ENCODE assay signal across 8 cellular contexts in genomic region chr1:27097484-27097917, GRCh38. TPM values are rescaled to one million over a fixed set of nuclear protein-coding genes. Genes with fewer than 3 reads are reported as not detected.
A peak's percentile ranks its signal among the peaks of the same experiment; 100 is the strongest.
DNase-seq lines count a peak whose midpoint lies in the region; ATAC-seq and TF ChIP-seq lines count a peak whose summit lies in the region.

No MANE protein-coding gene starts in this region.

- DNase-seq in CD4-positive, CD25-positive, alpha-beta regulatory T cell = peak; percentile 56 to 74 (median 67)
- DNase-seq in HCT116 (ENCODE audit: low read depth, low spot score) = peak; percentile 45
- DNase-seq in NCI-H774 (lab: John Stamatoyannopoulos, UW) = peak; percentile 12
- DNase-seq in activated CD4-positive, alpha-beta memory T cell treated with anti-CD3 and anti-CD28 coated beads, Interleukin-2, amount 10 ng/mL, durations not matched to agents 7 days and 5 days = peak; percentile 80
- DNase-seq in effector memory CD8-positive, alpha-beta T cell = peak; percentile 73 to 74 (median 73)
- peak; percentile 53 to 87 for DNase-seq in mesothelial cell of epicardium (ENCODE audit: low spot score in 2 of 2, unreplicated experiment in 2 of 2)
- DNase-seq in stimulated activated CD8-positive, alpha-beta memory T cell treated with anti-CD3 and anti-CD28 coated beads, Interleukin-4, amount 100 ng/mL, for 4 hours (ENCODE audit: low read depth in 2 of 2, low spot score in 1 of 2) = peak; percentile 32 to 50

- H3K79me2 ChIP-seq in HCT116 (ENCODE audit: insufficient read depth, low read length) = no peaks in the 10 kb centered on the region

- H3K9me3 ChIP-seq in CD4-positive, CD25-positive, alpha-beta regulatory T cell (ENCODE audit: control insufficient read depth in 2 of 2, low read length in 2 of 2) = no peaks in the 10 kb centered on the region
- no peaks in the 10 kb centered on the region for H3K9me3 ChIP-seq in HCT116 (ENCODE audit: control insufficient read depth in 1 of 2, insufficient read depth in 1 of 2, low read depth in 1 of 2, low read length in 2 of 2)

- no peaks in the 10 kb centered on the region for H4K20me1 ChIP-seq in HCT116 (ENCODE audit: insufficient read depth)

- H3K4me1 ChIP-seq in CD4-positive, CD25-positive, alpha-beta regulatory T cell (ENCODE audit: control insufficient read depth, insufficient read depth, low read length, poor library complexity, severe bottlenecking) = no peaks in the 10 kb centered on the region
- H3K4me1 ChIP-seq in HCT116 (ENCODE audit: control insufficient read depth in 1 of 2, insufficient read depth in 2 of 2, low read length in 2 of 2) = peaks cover 9 to 29% of the 10 kb centered on the region in 2 experiments

- no TSS peak for BruUV-seq in HCT116 (replicated peaks; lab: Mats Ljungman, UMichigan)

- peaks cover 0 to 3% (median 1%) of the 10 kb centered on the region in 4 donors for H3K4me1 Mint-ChIP-seq in CD4-positive, CD25-positive, alpha-beta regulatory T cell
- H3K4me1 Mint-ChIP-seq in activated CD4-positive, alpha-beta memory T cell treated with anti-CD3 and anti-CD28 coated beads, Interleukin-2, amount 10 ng/mL, durations not matched to agents 7 days and 5 days = peaks cover 12% of the 10 kb centered on the region
- H3K4me1 Mint-ChIP-seq in effector memory CD8-positive, alpha-beta T cell (ENCODE audit: low read depth in 2 of 2) = peaks cover under 1 to 5% of the 10 kb centered on the region in 2 donors
- H3K4me1 Mint-ChIP-seq in mesothelial cell of epicardium = peaks cover 18% of the 10 kb centered on the region

- TF ChIP-seq CTCF in HCT116 (IDR thresholded peaks at IDR 0.05 in 2 of 3, conservative IDR thresholded peaks at IDR 0.05 in 1 of 3; ENCODE audit: borderline replicate concordance in 1 of 3, insufficient read depth in 1 of 3, low read depth in 2 of 3, low read length in 2 of 3) = peak; percentile 95 to 97 (median 96)
- peak; percentile 98 for TF ChIP-seq CTCF in mesothelial cell of epicardium (IDR thresholded peaks at IDR 0.05; ENCODE audit: unreplicated experiment)

- peak; percentile 96 for TF ChIP-seq RAD21 in HCT116 (IDR thresholded peaks at IDR 0.05; ENCODE audit: low read depth)

- H3K9ac ChIP-seq in HCT116 (ENCODE audit: low read length) = no peak overlapping the region

- no peak for TF ChIP-seq POLR2A in HCT116 (IDR thresholded peaks at IDR 0.05; ENCODE audit: borderline replicate concordance, extremely low read depth, insufficient read depth, insufficient read length)

- H3K4me3 Mint-ChIP-seq in CD4-positive, CD25-positive, alpha-beta regulatory T cell = no peak overlapping the region
- no peak overlapping the region for H3K4me3 Mint-ChIP-seq in activated CD4-positive, alpha-beta memory T cell treated with anti-CD3 and anti-CD28 coated beads, Interleukin-2, amount 10 ng/mL, durations not matched to agents 7 days and 5 days
- H3K4me3 Mint-ChIP-seq in effector memory CD8-positive, alpha-beta T cell = no peak overlapping the region
- H3K4me3 Mint-ChIP-seq in mesothelial cell of epicardium = no peak overlapping the region

- POLR2A ChIA-PET in HCT116 (lab: Charles Lee) = interaction anchor here (1.0 to 1.4 kb wide), 2 partner anchors 51 to 53 kb away, joined by 5 read pairs; no protein-coding TSS in a partner anchor
- POLR2A ChIA-PET in activated CD4-positive, alpha-beta memory T cell treated with anti-CD3 and anti-CD28 coated beads, Interleukin-2, amount 10 ng/mL, durations not matched to agents 7 days and 5 days (lab: Charles Lee) = interaction anchor here (0.8 to 2.7 kb wide), 2 partner anchors 52 to 54 kb away, joined by 3 to 17 read pairs; no protein-coding TSS in a partner anchor

- intact Hi-C loops in HCT116 (cut with micrococcal nuclease) = loop anchor here (1.0 kb wide), 3 partner anchors 53 to 130 kb away; no protein-coding TSS in a partner anchor

- H3K9me3 Mint-ChIP-seq in CD4-positive, CD25-positive, alpha-beta regulatory T cell = no peaks in the 10 kb centered on the region
- H3K9me3 Mint-ChIP-seq in activated CD4-positive, alpha-beta memory T cell treated with anti-CD3 and anti-CD28 coated beads, Interleukin-2, amount 10 ng/mL, durations not matched to agents 7 days and 5 days = no peaks in the 10 kb centered on the region
- H3K9me3 Mint-ChIP-seq in effector memory CD8-positive, alpha-beta T cell = no peaks in the 10 kb centered on the region
- no peaks in the 10 kb centered on the region for H3K9me3 Mint-ChIP-seq in mesothelial cell of epicardium

- no peaks in the 10 kb centered on the region for H3K36me3 ChIP-seq in CD4-positive, CD25-positive, alpha-beta regulatory T cell (ENCODE audit: control insufficient read depth, insufficient read depth, low read length)
- no peaks in the 10 kb centered on the region for H3K36me3 ChIP-seq in HCT116 (ENCODE audit: control insufficient read depth in 1 of 2, insufficient read depth in 2 of 2, low read length in 2 of 2)

- H2AFZ ChIP-seq in HCT116 (ENCODE audit: low read depth, low read length, poor library complexity, severe bottlenecking) = no peak overlapping the region

- CTCF ChIA-PET in HCT116 (lab: Charles Lee) = interaction anchor here (0.6 to 11.1 kb wide), 14 partner anchors 9 to 308 kb away, joined by 3 to 219 read pairs (median 4); no protein-coding TSS in a partner anchor
- CTCF ChIA-PET in activated CD4-positive, alpha-beta memory T cell treated with anti-CD3 and anti-CD28 coated beads, Interleukin-2, amount 10 ng/mL, durations not matched to agents 7 days and 5 days (lab: Charles Lee) = interaction anchor here (0.6 to 17.0 kb wide), 17 partner anchors 9 to 199 kb away, joined by 3 to 284 read pairs (median 5); no protein-coding TSS in a partner anchor

- no peaks in the 10 kb centered on the region for H3K27me3 ChIP-seq in CD4-positive, CD25-positive, alpha-beta regulatory T cell (ENCODE audit: control insufficient read depth, insufficient read depth, low read length)
- no peaks in the 10 kb centered on the region for H3K27me3 ChIP-seq in HCT116 (ENCODE audit: insufficient read depth, low read length)

- peak overlapping the region in 1 of 3 donors; percentile 55 for H3K27ac Mint-ChIP-seq in CD4-positive, CD25-positive, alpha-beta regulatory T cell
- H3K27ac Mint-ChIP-seq in activated CD4-positive, alpha-beta memory T cell treated with anti-CD3 and anti-CD28 coated beads, Interleukin-2, amount 10 ng/mL, durations not matched to agents 7 days and 5 days = no peak overlapping the region
- no peak overlapping the region for H3K27ac Mint-ChIP-seq in effector memory CD8-positive, alpha-beta T cell
- H3K27ac Mint-ChIP-seq in mesothelial cell of epicardium = no peak overlapping the region

- H3K36me3 Mint-ChIP-seq in CD4-positive, CD25-positive, alpha-beta regulatory T cell = no peaks in the 10 kb centered on the region
- H3K36me3 Mint-ChIP-seq in activated CD4-positive, alpha-beta memory T cell treated with anti-CD3 and anti-CD28 coated beads, Interleukin-2, amount 10 ng/mL, durations not matched to agents 7 days and 5 days (ENCODE audit: low read depth) = no peaks in the 10 kb centered on the region
- peaks cover 3% of the 10 kb centered on the region for H3K36me3 Mint-ChIP-seq in effector memory CD8-positive, alpha-beta T cell (ENCODE audit: insufficient read depth)
- no peaks in the 10 kb centered on the region for H3K36me3 Mint-ChIP-seq in mesothelial cell of epicardium

- no peak overlapping the region for H3K27ac ChIP-seq in CD4-positive, CD25-positive, alpha-beta regulatory T cell (ENCODE audit: insufficient read depth, low read length, poor library complexity, severe bottlenecking)
- no peak overlapping the region for H3K27ac ChIP-seq in HCT116 (ENCODE audit: low read depth, low read length)

- peak; percentile 73 to 82 for ATAC-seq in CD4-positive, CD25-positive, alpha-beta regulatory T cell (ENCODE audit: low read depth in 2 of 2)
- ATAC-seq in HCT116 (peak; percentile 87), GM18517 (IDR thresholded peaks at IDR 0.05; ENCODE audit: unreplicated experiment) (no peak)
- peak; percentile 91 for ATAC-seq in effector memory CD8-positive, alpha-beta T cell (replicated peaks)

- no peaks in the 10 kb centered on the region for H3K27me3 Mint-ChIP-seq in CD4-positive, CD25-positive, alpha-beta regulatory T cell
- no peaks in the 10 kb centered on the region for H3K27me3 Mint-ChIP-seq in activated CD4-positive, alpha-beta memory T cell treated with anti-CD3 and anti-CD28 coated beads, Interleukin-2, amount 10 ng/mL, durations not matched to agents 7 days and 5 days
- no peaks in the 10 kb centered on the region for H3K27me3 Mint-ChIP-seq in effector memory CD8-positive, alpha-beta T cell
- H3K27me3 Mint-ChIP-seq in mesothelial cell of epicardium (ENCODE audit: low read depth) = no peaks in the 10 kb centered on the region

- H3K4me3 ChIP-seq in CD4-positive, CD25-positive, alpha-beta regulatory T cell (ENCODE audit: low read depth, low read length) = no peak overlapping the region
- H3K4me3 ChIP-seq in HCT116 (replicated peaks in 1 of 2; ENCODE audit: low read depth in 1 of 2, low read length in 2 of 2) = no peak overlapping the region

- H3K4me2 ChIP-seq in HCT116 (ENCODE audit: low read length) = peak overlapping the region; percentile 2; the same call in 1 of the 2 replicates

- no peaks in the 10 kb centered on the region for H3K9me2 ChIP-seq in HCT116 (ENCODE audit: insufficient read depth)

- RAD21 ChIA-PET in HCT116 (lab: Charles Lee; ENCODE audit: low non-redundant PET in 1 of 2, low total read pairs in 2 of 2, uncharacterized antibody in 2 of 2, unreplicated experiment in 2 of 2) = interaction anchor here (0.5 to 3.2 kb wide), 13 partner anchors 22 to 209 kb away, joined by 3 to 18 read pairs (median 4); no protein-coding TSS in a partner anchor

RNA-seq across cellular contexts. Expression of gene SLC9A1, which starts 57.4 kb away (rescaled TPM):
- total RNA-seq in CD4-positive, CD25-positive, alpha-beta regulatory T cell = 32.3 TPM
- 1 to 10 TPM; 5.4 to 8.7 (median 7.0) TPM for polyA plus RNA-seq in CD4-positive, CD25-positive, alpha-beta regulatory T cell
- 21.7 TPM for total RNA-seq in HCT116 (2021; ENCODE audit: unreplicated experiment)
- 24.8 and 29.7 TPM in 2 replicates for polyA plus RNA-seq in HCT116 (2012)
- total RNA-seq in activated CD4-positive, alpha-beta memory T cell treated with anti-CD3 and anti-CD28 coated beads, Interleukin-2, amount 10 ng/mL, durations not matched to agents 7 days and 5 days = 10 to 100 TPM; 26.6 to 27.5 TPM
- 32.5 to 34.6 TPM (median 33.9 TPM) in 3 replicates for total RNA-seq in mesothelial cell of epicardium

Comparison
In these comparisons a context has a peak if more than half of its experiments do, and no peak if none do; other contexts are left out.
1. DNase-seq: peak in every context shown above with its lines; median percentile 80 in activated CD4-positive, alpha-beta memory T cell treated with anti-CD3 and anti-CD28 coated beads, Interleukin-2, amount 10 ng/mL, durations not matched to agents 7 days and 5 days; 73 in effector memory CD8-positive, alpha-beta T cell; 70 in mesothelial cell of epicardium; 67 in CD4-positive, CD25-positive, alpha-beta regulatory T cell; 45 in HCT116; 41 in stimulated activated CD8-positive, alpha-beta memory T cell treated with anti-CD3 and anti-CD28 coated beads, Interleukin-4, amount 100 ng/mL, for 4 hours; 12 in NCI-H774.